Comparison of ENCODE assay signal across 24 cellular contexts in genomic region chr1:117232551-117232950, GRCh38. TPM values are rescaled to one million over a fixed set of nuclear protein-coding genes. Genes with fewer than 3 reads are reported as not detected.
DNase-seq lines count a peak whose midpoint lies in the region; ATAC-seq and TF ChIP-seq lines count a peak whose summit lies in the region.
"Had no signal": no experiment of that assay in that cellular context is flagged by ENCODE, and none has a peak within 500 bp of the region (broad histone marks: within the 10 kb centered on the region; RNA-seq: fewer than 3 reads in every experiment).

No MANE protein-coding gene starts in this region.

- H3K27ac ChIP-seq in breast epithelium, result peak overlapping the region; percentile 62 to 77
- no peak overlapping the region for H3K27ac ChIP-seq in mammary epithelial cell (ENCODE audit: insufficient read depth, low read depth, low read length)
- H3K27ac ChIP-seq in right cardiac atrium (ENCODE audit: low read length), result peak overlapping the region; percentile 86
- H3K27ac ChIP-seq in stomach, result peak overlapping the region in 4 of 5 donors; percentile 37 to 80 (median 52)
- H3K27ac ChIP-seq in endodermal cell (ENCODE audit: low read depth, low read length), result no peak overlapping the region
- H3K27ac ChIP-seq: RWPE1, sigmoid colon had no signal

- H3K9ac ChIP-seq in mammary epithelial cell (ENCODE audit: insufficient read depth, low read length) (no peak overlapping the region), endodermal cell (ENCODE audit: extremely low read depth, low read length, poor library complexity, severe bottlenecking) (no peak overlapping the region)

- H3K27me3 ChIP-seq in breast epithelium (no peaks in the 10 kb centered on the region), mammary epithelial cell (ENCODE audit: insufficient read depth, low read length) (no peaks in the 10 kb centered on the region), right cardiac atrium (ENCODE audit: control insufficient read depth, insufficient read depth) (no peaks in the 10 kb centered on the region), stomach (no peaks in the 10 kb centered on the region), endodermal cell (ENCODE audit: control insufficient read depth, insufficient read depth, low read length, poor library complexity, severe bottlenecking) (no peaks in the 10 kb centered on the region)
- H3K27me3 ChIP-seq: MG63, sigmoid colon had no signal

- H3K27ac Mint-ChIP-seq in endodermal cell, result no peak overlapping the region
- H3K27ac Mint-ChIP-seq: activated naive CD8-positive, alpha-beta T cell treated with anti-CD3 and anti-CD28 coated beads for 36 hours; effector memory CD8-positive, alpha-beta T cell; H9 had no signal

- no peak overlapping the region for H3K4me2 ChIP-seq in mammary epithelial cell (ENCODE audit: insufficient read depth, low read depth, low read length)

- dilution Hi-C loops in mammary epithelial cell (cut with HindIII; ENCODE audit: low sequenced_read_pairs), result loop anchor here (5.0 kb wide), 1 partner anchor 105 kb away; no protein-coding TSS in a partner anchor

- H4K20me1 ChIP-seq in mammary epithelial cell (ENCODE audit: insufficient read depth, low read length), result no peaks in the 10 kb centered on the region

- CTCF ChIA-PET in mammary epithelial cell (lab: Charles Lee; ENCODE audit: low non-redundant PET), result no interaction called here

- BruUV-seq in mammary epithelial cell (replicated peaks; lab: Mats Ljungman, UMichigan), result no TSS peak

- peaks cover 3% of the 10 kb centered on the region for H3K4me1 Mint-ChIP-seq in endodermal cell
- H3K4me1 Mint-ChIP-seq: activated naive CD8-positive, alpha-beta T cell treated with anti-CD3 and anti-CD28 coated beads for 36 hours had no signal

- H3K9me3 ChIP-seq in breast epithelium (no peaks in the 10 kb centered on the region), mammary epithelial cell (replicated peaks; ENCODE audit: insufficient read depth, low read length) (no peaks in the 10 kb centered on the region), right cardiac atrium (ENCODE audit: control insufficient read depth, low read length) (no peaks in the 10 kb centered on the region), stomach (no peaks in the 10 kb centered on the region), endodermal cell (ENCODE audit: control insufficient read depth, low read length) (no peaks in the 10 kb centered on the region)
- H3K9me3 ChIP-seq: esophagus squamous epithelium, MG63, sigmoid colon had no signal

- peak in 1 of 2 donors; percentile 40 for DNase-seq in breast epithelium (ENCODE audit: low spot score in 2 of 2)
- no peak for DNase-seq in mammary epithelial cell
- peak; percentile 68 for DNase-seq in SK-MEL-5 (ENCODE audit: low read depth, low spot score)
- no peak for DNase-seq in right cardiac atrium
- no peak for DNase-seq in stomach
- no peak for DNase-seq in endodermal cell
- DNase-seq in NCI-H2107 (lab: John Stamatoyannopoulos, UW), result no peak
- DNase-seq: activated CD4-positive, alpha-beta T cell treated with anti-CD3 and anti-CD28 coated beads, Interleukin-2, amount 50 U/mL, for 48 hours; activated CD4-positive, CD25-positive, alpha-beta regulatory T cell; activated CD8-positive, alpha-beta memory T cell treated with anti-CD3 and anti-CD28 coated beads, Interleukin-2, amount 50 U/mL, for 48 hours; activated naive CD8-positive, alpha-beta T cell treated with anti-CD3 and anti-CD28 coated beads for 36 hours; effector memory CD8-positive, alpha-beta T cell; esophagus squamous epithelium; H9; IMR-90; kidney; NCI-H187; NCI-H510A; sigmoid colon; T1000 had no signal

- H3K36me3 ChIP-seq in breast epithelium, result no peaks in the 10 kb centered on the region
- no peaks in the 10 kb centered on the region for H3K36me3 ChIP-seq in mammary epithelial cell (ENCODE audit: insufficient read depth, low read length)
- H3K36me3 ChIP-seq in stomach, result no peaks in the 10 kb centered on the region
- H3K36me3 ChIP-seq in endodermal cell (ENCODE audit: control insufficient read depth, insufficient read depth, low read length), result no peaks in the 10 kb centered on the region
- H3K36me3 ChIP-seq: esophagus squamous epithelium, MG63, sigmoid colon had no signal

- TF ChIP-seq EP300 in stomach (IDR thresholded peaks at IDR 0.05), result no peak

- H3K36me3 Mint-ChIP-seq in endodermal cell (ENCODE audit: low read depth), result no peaks in the 10 kb centered on the region
- H3K36me3 Mint-ChIP-seq: activated naive CD8-positive, alpha-beta T cell treated with anti-CD3 and anti-CD28 coated beads for 36 hours had no signal

- H3K4me1 ChIP-seq in breast epithelium (peaks cover 0 to 9% of the 10 kb centered on the region in 2 donors), mammary epithelial cell (ENCODE audit: insufficient read depth, low read length) (no peaks in the 10 kb centered on the region), right cardiac atrium (ENCODE audit: control insufficient read depth, insufficient read depth, low read length) (peaks cover 2% of the 10 kb centered on the region), stomach (peaks cover 12 to 23% (median 15%) of the 10 kb centered on the region in 4 donors), endodermal cell (ENCODE audit: control insufficient read depth, insufficient read depth, low read length) (no peaks in the 10 kb centered on the region)

- TF ChIP-seq POLR2A in breast epithelium (IDR thresholded peaks at IDR 0.05), result no peak
- no peak for TF ChIP-seq POLR2A in stomach (IDR thresholded peaks at IDR 0.05)

- no peak overlapping the region for H3K4me3 Mint-ChIP-seq in endodermal cell
- H3K4me3 Mint-ChIP-seq: activated naive CD8-positive, alpha-beta T cell treated with anti-CD3 and anti-CD28 coated beads for 36 hours; effector memory CD8-positive, alpha-beta T cell; H9 had no signal

- intact Hi-C loops in breast epithelium (cut with DNase I; ENCODE audit: low total_unique reads) (no loop called here), mammary epithelial cell (cut with micrococcal nuclease) (no loop called here), right cardiac atrium (cut with DNase I) (loop anchor here in 1 of 4 donors (10.0 kb wide), 1 partner anchor 48 kb away; no protein-coding TSS in a partner anchor), stomach (cut with DNase I; ENCODE audit: low total_unique reads) (no loop called here)

- no peaks in the 10 kb centered on the region for H3K27me3 Mint-ChIP-seq in endodermal cell (ENCODE audit: insufficient read depth)
- H3K27me3 Mint-ChIP-seq: activated naive CD8-positive, alpha-beta T cell treated with anti-CD3 and anti-CD28 coated beads for 36 hours had no signal

- no peaks in the 10 kb centered on the region for H3K9me3 Mint-ChIP-seq in endodermal cell
- H3K9me3 Mint-ChIP-seq: effector memory CD8-positive, alpha-beta T cell; H9 had no signal

- no peaks in the 10 kb centered on the region for H3K79me2 ChIP-seq in mammary epithelial cell (ENCODE audit: insufficient read depth, low read length)

- in situ Hi-C loops in mammary epithelial cell (cut with MboI; ENCODE audit: low sequenced_read_pairs in 2 of 2), result no loop called here
- in situ Hi-C loops in SK-MEL-5 (cut with HindIII; ENCODE audit: low pct_unique_long_range_greater_than_20kb, low sequenced_read_pairs), result no loop called here

- no peak overlapping the region for H3K4me3 ChIP-seq in breast epithelium
- H3K4me3 ChIP-seq in mammary epithelial cell (replicated peaks in 1 of 3; ENCODE audit: insufficient read depth in 1 of 3, low read depth in 2 of 3, low read length in 3 of 3), result no peak overlapping the region
- no peak overlapping the region for H3K4me3 ChIP-seq in right cardiac atrium (ENCODE audit: low read length)
- no peak overlapping the region for H3K4me3 ChIP-seq in stomach
- no peak overlapping the region for H3K4me3 ChIP-seq in endodermal cell (ENCODE audit: low read length)
- H3K4me3 ChIP-seq: esophagus squamous epithelium, MG63, sigmoid colon had no signal

- no peak overlapping the region for H2AFZ ChIP-seq in mammary epithelial cell (ENCODE audit: low read depth, low read length)

- TF ChIP-seq CTCF in breast epithelium (IDR thresholded peaks at IDR 0.05) (no peak), mammary epithelial cell (conservative IDR thresholded peaks at IDR 0.05 in 1 of 2, IDR thresholded peaks at IDR 0.05 in 1 of 2; ENCODE audit: extremely low read depth in 1 of 2, insufficient read depth in 1 of 2, low read depth in 1 of 2, low read length in 2 of 2) (no peak), stomach (IDR thresholded peaks at IDR 0.05) (no peak), endodermal cell (conservative IDR thresholded peaks at IDR 0.05) (no peak)

- peak; percentile 45 to 58 for ATAC-seq in right cardiac atrium
- ATAC-seq in GM21619 (IDR thresholded peaks at IDR 0.05; ENCODE audit: unreplicated experiment), result no peak
- ATAC-seq: effector memory CD8-positive, alpha-beta T cell had no signal

- WGBS in mammary epithelial cell (ENCODE audit: low coverage, missing lambda C conversion rate), result 0% methylated on average over 1 of the region's 1 CpG
- WGBS in right cardiac atrium, result 36% methylated on average over 1 of the region's 1 CpG
- WGBS in stomach, 5 donors, result 25 to 45% (median 37%) methylated on average over 1 of the region's 1 CpG
- 100% methylated on average over 1 of the region's 1 CpG; no CpG with 5 or more reads in 1 of the 2 experiments for WGBS in endodermal cell (ENCODE audit: insufficient coverage in 1 of 2, insufficient read length in 1 of 2), 2 experiments

RNA-seq across cellular contexts. Expression of gene VTCN1, which starts 21.8 kb away (rescaled TPM):
- total RNA-seq in breast epithelium (10 to 100 TPM in 2 of 3 donors, under 1 TPM in 1; 0.16 to 97.0 (median 52.1) TPM), mammary epithelial cell (1 to 10 TPM in 1 of 2 donors, not detected in 1; 4.2 TPM), right cardiac atrium (under 1 TPM in 2 of 4 donors, not detected in 2; 0.11 to 0.25 TPM), stomach (1 to 10 TPM in 1 of 5 donors, under 1 TPM in 1, not detected in 3; 0.73 to 3.2 TPM), endodermal cell (not detected)
- polyA plus RNA-seq in mammary epithelial cell (0.18 TPM), right cardiac atrium (0.05 TPM), stomach (under 1 TPM in 2 of 3 donors, not detected in 1; 0.48 to 0.56 TPM)
- 0.93 TPM for polyA minus RNA-seq in mammary epithelial cell
- 0.37 and 0.40 TPM in 2 replicates for total RNA-seq in SK-MEL-5 (2014; rRNA removed; shearing (Covaris generic))
- polyA plus RNA-seq in SK-MEL-5 (2015; cell fraction: cytosol; rRNA removed), result 0.27 and 0.47 TPM in 2 replicates
- 0.15 TPM in 1 of 2 replicates, not detected in the other for polyA plus RNA-seq in SK-MEL-5 (2015; cell fraction: nucleus; rRNA removed)
- 0.50 TPM for polyA plus RNA-seq in endodermal cell (2013, experiment 1 of 2)
- 0.25 TPM for polyA plus RNA-seq in endodermal cell (2013, experiment 2 of 2)
- total RNA-seq: activated naive CD8-positive, alpha-beta T cell treated with anti-CD3 and anti-CD28 coated beads for 36 hours; IMR-90; omental fat pad; sigmoid colon had no signal
- polyA plus RNA-seq: IMR-90, sigmoid colon had no signal

Comparison
In these comparisons a context has a peak if more than half of its experiments do, and no peak if none do; other contexts are left out.
1. H3K27ac ChIP-seq: peak in breast epithelium (2 of 2), right cardiac atrium (single experiment) and stomach (4 of 5); none in mammary epithelial cell (single experiment) and endodermal cell (single experiment).